ENCODE assay signal across 8 cellular contexts in genomic region chr19:13152356-13152853, GRCh38. TPM values are rescaled to one million over a fixed set of nuclear protein-coding genes. Genes with fewer than 3 reads are reported as not detected.
A peak's percentile ranks its signal among the peaks of the same experiment; 100 is the strongest.
DNase-seq lines count a peak whose midpoint lies in the region; ATAC-seq and TF ChIP-seq lines count a peak whose summit lies in the region.

No MANE protein-coding gene starts in this region.

- intact Hi-C loops in PC-3 (cut with micrococcal nuclease) = loop anchor here (5.0 kb wide), 1 partner anchor 50 kb away; the partner anchor contains the start of gene LYL1

- POLR2A ChIA-PET in PC-3 (lab: Charles Lee; ENCODE audit: unreplicated experiment) = interaction anchor here (0.5 to 1.7 kb wide), 8 partner anchors 11 to 595 kb away, joined by 3 to 16 read pairs (median 4); partner anchors contain the start of gene NFIX

- BruUV-seq in PC-3 (replicated peaks; lab: Mats Ljungman, UMichigan) = no TSS peak

- H3K4me3 ChIP-seq in AG10803 (ENCODE audit: low read length) (peak overlapping the region; percentile 98), PC-3 (ENCODE audit: low read length) (peak overlapping the region; percentile 93), epithelial cell of proximal tubule (ENCODE audit: low read depth, low read length) (peak overlapping the region; percentile 92), neuron (ENCODE audit: low read length) (peak overlapping the region; percentile 82)

- H3K27ac ChIP-seq in PC-3 (ENCODE audit: low read length) = peak overlapping the region; percentile 91

- TF ChIP-seq CTCF in AG10803 (conservative IDR thresholded peaks at IDR 0.05; ENCODE audit: low read length) = no peak
- TF ChIP-seq CTCF in PC-3 (conservative IDR thresholded peaks at IDR 0.05; ENCODE audit: low read depth, low read length) = no peak
- no peak for TF ChIP-seq CTCF in epithelial cell of proximal tubule (conservative IDR thresholded peaks at IDR 0.05; ENCODE audit: low read depth, low read length)

- no peaks in the 10 kb centered on the region for H3K9me2 ChIP-seq in PC-3 (replicated peaks; ENCODE audit: low read length)

- H3K4me1 ChIP-seq in PC-3 (ENCODE audit: insufficient read depth, low read length) (peaks cover 25% of the 10 kb centered on the region), neuron (ENCODE audit: insufficient read depth, low read length) (peaks cover 28% of the 10 kb centered on the region)

- H3K9me3 ChIP-seq in PC-3 (ENCODE audit: low read length) (no peaks in the 10 kb centered on the region), neuron (ENCODE audit: low read length) (no peaks in the 10 kb centered on the region)

- peak overlapping the region; percentile 93 for H3K4me2 ChIP-seq in PC-3 (ENCODE audit: low read length)

- DNase-seq in AG10803 (ENCODE audit: low read depth) (no peak), PC-3 (no peak), epithelial cell of proximal tubule (ENCODE audit: low read depth) (no peak), SHP77 treated with DMSO at 0.1 percent for 48 hours (lab: John Stamatoyannopoulos, UW) (no peak), DMS53 treated with DMSO at 0.1 percent for 48 hours (lab: John Stamatoyannopoulos, UW; ENCODE audit: unreplicated experiment) (no peak)
- DNase-seq in stimulated activated naive CD4-positive, alpha-beta T cell treated with Interleukin-2 at 50 U/mL for 16 hours (lab: John Stamatoyannopoulos, UW) = no peak

- no peaks in the 10 kb centered on the region for H3K27me3 ChIP-seq in PC-3 (ENCODE audit: low read length)
- no peaks in the 10 kb centered on the region for H3K27me3 ChIP-seq in neuron (ENCODE audit: insufficient read depth, low read length)

- H3K79me2 ChIP-seq in PC-3 (ENCODE audit: low read length) = peaks cover 64% of the 10 kb centered on the region

- H2AFZ ChIP-seq in PC-3 (ENCODE audit: low read length) = peak overlapping the region; percentile 84
- H2AFZ ChIP-seq in neuron (ENCODE audit: low read depth, low read length) = peak overlapping the region; percentile 85

- peak overlapping the region; percentile 97 for H3K9ac ChIP-seq in PC-3 (ENCODE audit: low read length)

- H3K36me3 ChIP-seq in PC-3 (ENCODE audit: low read depth, low read length) = peaks cover 14% of the 10 kb centered on the region
- H3K36me3 ChIP-seq in neuron (ENCODE audit: insufficient read depth, low read length) = no peaks in the 10 kb centered on the region

- CTCF ChIA-PET in PC-3 (lab: Charles Lee) = no interaction called here

- ATAC-seq in GM21576 (IDR thresholded peaks at IDR 0.05; ENCODE audit: unreplicated experiment) = peak; percentile 1
- ATAC-seq in PC-3 = peak; percentile 0

- peaks cover 17% of the 10 kb centered on the region for H4K20me1 ChIP-seq in PC-3 (ENCODE audit: low read length)

- H3F3A ChIP-seq in PC-3 (ENCODE audit: low read length, unreplicated experiment) = peaks cover 13% of the 10 kb centered on the region

RNA-seq across cellular contexts. Expression of gene IER2, which starts 2.2 kb away (rescaled TPM):
- total RNA-seq in PC-3 (2014; rRNA removed) (155 and 191 TPM in 2 replicates), epithelial cell of proximal tubule (105 and 145 TPM in 2 replicates)

RNA-seq across cellular contexts. Expression of gene STX10, which starts 2.2 kb away (rescaled TPM):
- 179 and 243 TPM in 2 replicates for total RNA-seq in PC-3 (2014; rRNA removed)
- total RNA-seq in epithelial cell of proximal tubule = 89.0 and 92.7 TPM in 2 replicates

RNA-seq across cellular contexts. Expression of gene NACC1, which starts 34.3 kb away (rescaled TPM):
- total RNA-seq in PC-3 (2014; rRNA removed) (266 and 337 TPM in 2 replicates), epithelial cell of proximal tubule (72.2 and 114 TPM in 2 replicates)

RNA-seq across cellular contexts. Expression of gene TRMT1, which starts 35.9 kb away (rescaled TPM):
- total RNA-seq in PC-3 (2014; rRNA removed) (91.8 and 117 TPM in 2 replicates), epithelial cell of proximal tubule (49.9 and 56.1 TPM in 2 replicates)

RNA-seq across cellular contexts. Expression of gene LYL1, which starts 49.7 kb away (rescaled TPM):
- total RNA-seq in PC-3 (2014; rRNA removed) (3.3 and 12.0 TPM in 2 replicates), epithelial cell of proximal tubule (4.0 and 6.9 TPM in 2 replicates)
